10 cellular contexts compared by ENCODE assay signal in the genomic region with DNA sequence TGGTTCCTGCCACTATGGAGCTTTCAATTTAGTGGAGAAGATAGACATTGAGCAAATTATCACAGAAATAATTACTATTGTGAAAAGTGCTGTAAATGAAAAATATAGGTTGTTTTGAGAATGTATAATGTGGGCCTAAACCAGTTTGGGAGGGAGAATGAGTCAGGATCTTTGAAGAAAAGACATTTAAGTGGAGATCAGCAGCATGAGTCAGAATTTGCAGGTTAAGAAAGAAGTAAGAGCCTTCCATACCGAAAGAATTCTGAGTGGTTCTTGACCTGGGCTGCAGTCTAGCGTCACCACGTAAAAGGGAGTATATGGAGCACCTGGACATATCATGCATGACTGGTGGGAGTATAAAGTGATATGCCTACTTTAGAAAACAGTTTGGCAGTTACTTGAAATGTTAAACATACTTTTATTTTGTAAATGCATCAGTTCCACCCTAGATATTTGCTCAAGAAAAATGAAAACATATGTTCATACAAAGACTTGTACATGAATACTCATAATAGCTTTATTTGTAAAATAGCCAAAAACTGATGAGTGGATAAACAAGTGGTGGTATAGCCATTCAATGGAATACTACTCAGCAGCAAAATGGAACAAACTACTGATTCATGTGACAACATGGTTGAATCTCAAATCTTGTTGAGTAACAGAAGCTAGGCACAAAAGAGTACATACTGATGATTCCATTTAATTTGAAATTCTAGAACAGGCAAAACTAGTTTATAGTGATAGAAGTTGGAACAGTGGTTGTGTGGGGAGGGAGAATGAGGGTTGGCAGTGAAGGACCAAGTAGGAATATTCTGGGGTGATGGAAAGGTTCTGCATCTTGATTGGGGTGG.
DNase-seq lines count a peak whose midpoint lies in the region; ATAC-seq and TF ChIP-seq lines count a peak whose summit lies in the region.
"Had no signal": no experiment of that assay in that cellular context is flagged by ENCODE, and none has a peak within 500 bp of the region (broad histone marks: within the 10 kb centered on the region; RNA-seq: fewer than 3 reads in every experiment).

No MANE protein-coding gene starts in this region.

- no peaks in the 10 kb centered on the region for H3K27me3 Mint-ChIP-seq in naive thymus-derived CD8-positive, alpha-beta T cell

- peak overlapping the region in 9 of 10 donors; percentile 40 to 70 (median 54) for H3K4me3 Mint-ChIP-seq in naive thymus-derived CD8-positive, alpha-beta T cell
- H3K4me3 Mint-ChIP-seq: neural crest cell had no signal

- ATAC-seq in naive thymus-derived CD8-positive, alpha-beta T cell: no peak
- ATAC-seq in GM21619 (IDR thresholded peaks at IDR 0.05; ENCODE audit: unreplicated experiment): no peak

- peak overlapping the region; percentile 60 to 98 (median 91) for H3K27ac Mint-ChIP-seq in naive thymus-derived CD8-positive, alpha-beta T cell

- H3K36me3 Mint-ChIP-seq in naive thymus-derived CD8-positive, alpha-beta T cell: peaks cover 0 to 11% (median 0%) of the 10 kb centered on the region in 3 donors

- POLR2A ChIA-PET in naive thymus-derived CD8-positive, alpha-beta T cell (lab: Charles Lee): no interaction called here

- H3K9me2 ChIP-seq in GM23248 (ENCODE audit: insufficient read depth) (no peaks in the 10 kb centered on the region), MM.1S (replicated peaks; ENCODE audit: insufficient read depth, low read length) (no peaks in the 10 kb centered on the region)

- H3K4me3 ChIP-seq in GM23248: no peak overlapping the region
- H3K4me3 ChIP-seq in MM.1S (ENCODE audit: low read length): no peak overlapping the region
- no peak overlapping the region for H3K4me3 ChIP-seq in SJCRH30

- H3K9ac ChIP-seq in GM23248 (no peak overlapping the region), MM.1S (ENCODE audit: low read length) (no peak overlapping the region)

- H3K4me2 ChIP-seq in GM23248 (ENCODE audit: unreplicated experiment): no peak overlapping the region
- 0 out of 2 replicates have a peak overlapping the region, but pooled peaks have one; percentile 19 for H3K4me2 ChIP-seq in MM.1S (ENCODE audit: low read depth, low read length)

- H3K36me3 ChIP-seq in GM23248 (ENCODE audit: low read depth): no peaks in the 10 kb centered on the region
- H3K36me3 ChIP-seq in MM.1S (replicated peaks; ENCODE audit: insufficient read depth, low read length): no peaks in the 10 kb centered on the region
- no peaks in the 10 kb centered on the region for H3K36me3 ChIP-seq in SJCRH30

- H3K27ac ChIP-seq in GM23248: no peak overlapping the region
- no peak overlapping the region for H3K27ac ChIP-seq in MM.1S (ENCODE audit: low read length)
- H3K27ac ChIP-seq in SJCRH30: no peak overlapping the region

- H3K79me2 ChIP-seq in GM23248 (ENCODE audit: insufficient read depth) (no peaks in the 10 kb centered on the region), MM.1S (ENCODE audit: low read length) (peaks cover 79% of the 10 kb centered on the region)

- peaks cover 7% of the 10 kb centered on the region for H3F3A ChIP-seq in GM23248 (ENCODE audit: insufficient read depth)
- 0 out of 2 replicates have a peak, but pooled peaks cover 6% of the 10 kb centered on the region for H3F3A ChIP-seq in MM.1S (ENCODE audit: insufficient read depth, low read length)

- peaks cover 53 to 92% (median 89%) of the 10 kb centered on the region in 4 donors for H3K4me1 Mint-ChIP-seq in naive thymus-derived CD8-positive, alpha-beta T cell

- WGBS in GM23248 (ENCODE audit: low coverage in 1 of 2, low lambda C conversion rate in 2 of 2, missing lambda C conversion rate in 2 of 2), 2 experiments: 96 to 99% methylated on average over 3 of the region's 3 CpGs

- peaks cover 0 to 3% (median 0%) of the 10 kb centered on the region in 9 donors for H3K9me3 Mint-ChIP-seq in naive thymus-derived CD8-positive, alpha-beta T cell
- H3K9me3 Mint-ChIP-seq: neural crest cell had no signal

- no peak overlapping the region for H2AFZ ChIP-seq in GM23248
- H2AFZ ChIP-seq in MM.1S (ENCODE audit: low read length): no peak overlapping the region

- H4K20me1 ChIP-seq in GM23248 (ENCODE audit: insufficient read depth) (no peaks in the 10 kb centered on the region), MM.1S (ENCODE audit: insufficient read depth, low read length) (no peaks in the 10 kb centered on the region)

- H3K4me1 ChIP-seq in GM23248 (ENCODE audit: insufficient read depth): peaks cover 22% of the 10 kb centered on the region
- peaks cover 55% of the 10 kb centered on the region for H3K4me1 ChIP-seq in MM.1S (ENCODE audit: low read length)
- H3K4me1 ChIP-seq in SJCRH30: no peaks in the 10 kb centered on the region

- TF ChIP-seq CTCF in MM.1S (IDR thresholded peaks at IDR 0.05; ENCODE audit: low read length): no peak

- no peaks in the 10 kb centered on the region for H3K9me3 ChIP-seq in GM23248 (ENCODE audit: low read depth)
- no peaks in the 10 kb centered on the region for H3K9me3 ChIP-seq in MM.1S (replicated peaks; ENCODE audit: insufficient read depth, low read length)
- H3K9me3 ChIP-seq in SJCRH30 (replicated peaks): no peaks in the 10 kb centered on the region

- H3K27me3 ChIP-seq in GM23248 (replicated peaks; ENCODE audit: insufficient read depth) (no peaks in the 10 kb centered on the region), MM.1S (replicated peaks; ENCODE audit: insufficient read depth, low read length) (no peaks in the 10 kb centered on the region), SJCRH30 (no peaks in the 10 kb centered on the region)

- DNase-seq in GM23248 (peak; percentile 51), MM.1S (no peak), amniotic epithelial cell (ENCODE audit: low read depth) (peak; percentile 48), SJCRH30 (no peak), AG08396 (ENCODE audit: low spot score) (no peak)
- DNase-seq in naive thymus-derived CD8-positive, alpha-beta T cell: no peak
- DNase-seq: islet precursor cell, NCI-H1092 treated with DMSO at 0.1 percent for 48 hours had no signal

- in situ Hi-C loops in GM23248 (cut with MboI): no loop called here

Comparison
In these comparisons a context has a peak if more than half of its experiments do, and no peak if none do; other contexts are left out.
1. DNase-seq: peak in GM23248 (single experiment) and amniotic epithelial cell (single experiment); none in MM.1S (single experiment), naive thymus-derived CD8-positive, alpha-beta T cell (0 of 10), SJCRH30 (0 of 2) and AG08396 (single experiment).